In the genomic region with DNA sequence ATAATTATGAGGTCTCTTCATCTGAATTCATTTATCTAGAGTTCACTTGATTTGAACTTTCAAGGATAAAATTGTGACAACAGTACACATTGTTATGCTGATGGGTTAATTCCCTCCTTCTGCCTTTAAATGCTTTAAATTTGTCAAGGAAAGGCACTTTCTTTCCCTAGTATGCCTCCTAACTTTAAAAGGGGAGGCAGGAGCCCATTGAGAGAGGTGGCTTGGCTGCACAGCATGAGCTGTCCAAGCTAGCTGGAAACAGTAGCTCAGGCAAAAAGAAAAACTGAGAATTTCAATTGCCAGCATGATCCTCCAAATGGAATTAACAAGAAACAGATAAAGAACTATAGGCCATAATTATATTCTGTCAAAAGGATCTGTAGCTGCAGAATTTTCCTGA, we compare ENCODE assay signal across 23 cellular contexts.
"Had no signal": no experiment of that assay in that cellular context is flagged by ENCODE, and none has a peak within 500 bp of the region (broad histone marks: within the 10 kb centered on the region; RNA-seq: fewer than 3 reads in every experiment).

No MANE protein-coding gene starts in this region.

- H3K9me3 Mint-ChIP-seq: natural killer cell treated with Interleukin-12 subunit alpha and Interleukin-12 subunit beta and Interleukin-15 and Interleukin-18, amount 100 ng/mL, for 72 hours; stimulated activated naive CD8-positive, alpha-beta T cell treated with anti-CD3 and anti-CD28 coated beads, Interleukin-15, Interleukin-2, amounts not matched to agents 100 ng/mL and 50 ng/mL, for 24 hours had no signal

- H3K27ac Mint-ChIP-seq: memory B cell; natural killer cell treated with Interleukin-12 subunit alpha and Interleukin-12 subunit beta and Interleukin-15 and Interleukin-18, amount 100 ng/mL, for 72 hours; stimulated activated effector memory CD8-positive, alpha-beta T cell treated with anti-CD3 and anti-CD28 coated beads, Interleukin-12 subunit alpha, Interleukin-12 subunit beta, amount 100 ng/mL, for 72 hours; stimulated activated naive CD8-positive, alpha-beta T cell treated with anti-CD3 and anti-CD28 coated beads, Interleukin-15, Interleukin-2, amounts not matched to agents 100 ng/mL and 50 ng/mL, for 24 hours had no signal

- H3K4me3 ChIP-seq: colonic mucosa, left ventricle myocardium inferior, lower lobe of right lung, prostate gland, right lobe of liver, testis, tibial nerve, upper lobe of right lung, vagina had no signal

- H3K4me1 ChIP-seq: colonic mucosa, left ventricle myocardium inferior, lower lobe of right lung, parathyroid adenoma, prostate gland, right lobe of liver, testis, tibial nerve, upper lobe of right lung, vagina had no signal

- H3K4me1 Mint-ChIP-seq: memory B cell; stimulated activated effector memory CD8-positive, alpha-beta T cell treated with anti-CD3 and anti-CD28 coated beads, Interleukin-12 subunit alpha, Interleukin-12 subunit beta, amount 100 ng/mL, for 72 hours had no signal

- H3K36me3 ChIP-seq: colonic mucosa, left ventricle myocardium inferior, lower lobe of right lung, prostate gland, right lobe of liver, tibial nerve, upper lobe of right lung, vagina had no signal

- H3K9me3 ChIP-seq: colonic mucosa, left ventricle myocardium inferior, lower lobe of right lung, prostate gland, right lobe of liver, testis, tibial nerve, upper lobe of right lung, vagina had no signal

- H3K9ac ChIP-seq: parathyroid adenoma had no signal

- H3K36me3 Mint-ChIP-seq: memory B cell; natural killer cell treated with Interleukin-12 subunit alpha and Interleukin-12 subunit beta and Interleukin-15 and Interleukin-18, amount 100 ng/mL, for 72 hours; stimulated activated effector memory CD8-positive, alpha-beta T cell treated with anti-CD3 and anti-CD28 coated beads, Interleukin-12 subunit alpha, Interleukin-12 subunit beta, amount 100 ng/mL, for 72 hours had no signal

- H3K27me3 ChIP-seq: colonic mucosa, right lobe of liver, testis, tibial nerve, upper lobe of right lung, vagina had no signal

- H3K27ac ChIP-seq: colonic mucosa, left ventricle myocardium inferior, lower lobe of right lung, parathyroid adenoma, prostate gland, right lobe of liver, testis, tibial nerve, upper lobe of right lung, vagina had no signal

- H3K4me3 Mint-ChIP-seq: memory B cell; natural killer cell treated with Interleukin-12 subunit alpha and Interleukin-12 subunit beta and Interleukin-15 and Interleukin-18, amount 100 ng/mL, for 72 hours; stimulated activated effector memory CD8-positive, alpha-beta T cell treated with anti-CD3 and anti-CD28 coated beads, Interleukin-12 subunit alpha, Interleukin-12 subunit beta, amount 100 ng/mL, for 72 hours; stimulated activated naive CD8-positive, alpha-beta T cell treated with anti-CD3 and anti-CD28 coated beads, Interleukin-15, Interleukin-2, amounts not matched to agents 100 ng/mL and 50 ng/mL, for 24 hours had no signal

- ATAC-seq: esophagus mucosa; left cardiac atrium; lower lobe of right lung; natural killer cell treated with Interleukin-12 subunit alpha and Interleukin-12 subunit beta and Interleukin-15 and Interleukin-18, amount 100 ng/mL, for 72 hours; right lobe of liver; stimulated activated effector memory CD8-positive, alpha-beta T cell treated with anti-CD3 and anti-CD28 coated beads, Interleukin-12 subunit alpha, Interleukin-12 subunit beta, amount 100 ng/mL, for 72 hours; upper lobe of right lung had no signal

- H3K27me3 Mint-ChIP-seq: memory B cell; natural killer cell treated with Interleukin-12 subunit alpha and Interleukin-12 subunit beta and Interleukin-15 and Interleukin-18, amount 100 ng/mL, for 72 hours; stimulated activated naive CD8-positive, alpha-beta T cell treated with anti-CD3 and anti-CD28 coated beads, Interleukin-15, Interleukin-2, amounts not matched to agents 100 ng/mL and 50 ng/mL, for 24 hours had no signal

- DNase-seq: colonic mucosa; dermis blood vessel endothelial cell; effector CD4-positive, alpha-beta T cell; glutamatergic neuron; kidney; left cardiac atrium; left ventricle myocardium inferior; lower lobe of right lung; midbrain; right lobe of liver; stimulated activated CD4-positive, alpha-beta T cell treated with anti-CD3 and anti-CD28 coated beads, Interleukin-4, amount 100 ng/mL, for 1 hour; stimulated activated CD8-positive, alpha-beta memory T cell treated with anti-CD3 and anti-CD28 coated beads, Interleukin-4, amount 100 ng/mL, for 48 hours; testis; upper lobe of right lung had no signal
